In genomic region chr5:43313035-43313853, GRCh38 we compare ENCODE assay signal across 1 cellular context.
A peak's percentile ranks its signal among the peaks of the same experiment; 100 is the strongest.
TF ChIP-seq lines count a peak whose summit lies in the region.

Gene HMGCS1, minus strand, starts transcription at chr5:43313412. Its CDS starts 14,447 bp downstream, at chr5:43298965.

TF ChIP-seq in K562, 482 proteins besides CTCF, POLR2A, EP300 and RAD21 (continued from another document and continues in another):
- no peak for TF ChIP-seq PREB (CRISPR knock-in tag; IDR thresholded peaks at IDR 0.05)
- TF ChIP-seq, protein P1, sequence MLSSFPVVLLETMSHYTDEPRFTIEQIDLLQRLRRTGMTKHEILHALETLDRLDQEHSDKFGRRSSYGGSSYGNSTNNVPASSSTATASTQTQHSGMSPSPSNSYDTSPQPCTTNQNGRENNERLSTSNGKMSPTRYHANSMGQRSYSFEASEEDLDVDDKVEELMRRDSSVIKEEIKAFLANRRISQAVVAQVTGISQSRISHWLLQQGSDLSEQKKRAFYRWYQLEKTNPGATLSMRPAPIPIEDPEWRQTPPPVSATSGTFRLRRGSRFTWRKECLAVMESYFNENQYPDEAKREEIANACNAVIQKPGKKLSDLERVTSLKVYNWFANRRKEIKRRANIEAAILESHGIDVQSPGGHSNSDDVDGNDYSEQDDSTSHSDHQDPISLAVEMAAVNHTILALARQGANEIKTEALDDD (IDR thresholded peaks at IDR 0.05): no peak
- TF ChIP-seq GTF2A2 (tag; IDR thresholded peaks at IDR 0.05): peak; percentile 65; the same call in 1 of the 2 replicates
- TF ChIP-seq CREB3 (tag; conservative IDR thresholded peaks at IDR 0.05; ENCODE audit: low read depth): no peak
- TF ChIP-seq ZNF586 (CRISPR knock-in tag; conservative IDR thresholded peaks at IDR 0.05): no peak
- no peak for TF ChIP-seq BDP1 (IDR thresholded peaks at IDR 0.05; ENCODE audit: insufficient read depth, insufficient read length)
- peak; percentile 78; the same call in 1 of the 2 replicates for TF ChIP-seq ZNF212 (CRISPR knock-in tag; IDR thresholded peaks at IDR 0.05)
- TF ChIP-seq RNF219 (CRISPR knock-in tag; IDR thresholded peaks at IDR 0.05): no peak
- no peak for TF ChIP-seq IRF2 (CRISPR knock-in tag; IDR thresholded peaks at IDR 0.05)
- peak; percentile 39 for TF ChIP-seq TAF1 (IDR thresholded peaks at IDR 0.05; ENCODE audit: control insufficient read depth, extremely low read depth, insufficient read depth, low read length, severe bottlenecking)
- no peak for TF ChIP-seq PTRF (tag; IDR thresholded peaks at IDR 0.05)
- peak; percentile 67; the same call in 1 of the 2 replicates for TF ChIP-seq KAT7 (CRISPR knock-in tag; IDR thresholded peaks at IDR 0.05; ENCODE audit: borderline replicate concordance)
- TF ChIP-seq EWSR1 (IDR thresholded peaks at IDR 0.05; ENCODE audit: borderline replicate concordance, low read depth, partially characterized antibody): no peak
- no peak for TF ChIP-seq MAFF (IDR thresholded peaks at IDR 0.05; ENCODE audit: low read length)
- TF ChIP-seq MIER1 (IDR thresholded peaks at IDR 0.05; ENCODE audit: low read depth): no peak
- TF ChIP-seq, protein P2, sequence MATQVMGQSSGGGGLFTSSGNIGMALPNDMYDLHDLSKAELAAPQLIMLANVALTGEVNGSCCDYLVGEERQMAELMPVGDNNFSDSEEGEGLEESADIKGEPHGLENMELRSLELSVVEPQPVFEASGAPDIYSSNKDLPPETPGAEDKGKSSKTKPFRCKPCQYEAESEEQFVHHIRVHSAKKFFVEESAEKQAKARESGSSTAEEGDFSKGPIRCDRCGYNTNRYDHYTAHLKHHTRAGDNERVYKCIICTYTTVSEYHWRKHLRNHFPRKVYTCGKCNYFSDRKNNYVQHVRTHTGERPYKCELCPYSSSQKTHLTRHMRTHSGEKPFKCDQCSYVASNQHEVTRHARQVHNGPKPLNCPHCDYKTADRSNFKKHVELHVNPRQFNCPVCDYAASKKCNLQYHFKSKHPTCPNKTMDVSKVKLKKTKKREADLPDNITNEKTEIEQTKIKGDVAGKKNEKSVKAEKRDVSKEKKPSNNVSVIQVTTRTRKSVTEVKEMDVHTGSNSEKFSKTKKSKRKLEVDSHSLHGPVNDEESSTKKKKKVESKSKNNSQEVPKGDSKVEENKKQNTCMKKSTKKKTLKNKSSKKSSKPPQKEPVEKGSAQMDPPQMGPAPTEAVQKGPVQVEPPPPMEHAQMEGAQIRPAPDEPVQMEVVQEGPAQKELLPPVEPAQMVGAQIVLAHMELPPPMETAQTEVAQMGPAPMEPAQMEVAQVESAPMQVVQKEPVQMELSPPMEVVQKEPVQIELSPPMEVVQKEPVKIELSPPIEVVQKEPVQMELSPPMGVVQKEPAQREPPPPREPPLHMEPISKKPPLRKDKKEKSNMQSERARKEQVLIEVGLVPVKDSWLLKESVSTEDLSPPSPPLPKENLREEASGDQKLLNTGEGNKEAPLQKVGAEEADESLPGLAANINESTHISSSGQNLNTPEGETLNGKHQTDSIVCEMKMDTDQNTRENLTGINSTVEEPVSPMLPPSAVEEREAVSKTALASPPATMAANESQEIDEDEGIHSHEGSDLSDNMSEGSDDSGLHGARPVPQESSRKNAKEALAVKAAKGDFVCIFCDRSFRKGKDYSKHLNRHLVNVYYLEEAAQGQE (CRISPR knock-in tag; IDR thresholded peaks at IDR 0.05; ENCODE audit: low read depth): peak; percentile 58; the same call in 1 of the 2 replicates
- TF ChIP-seq SIN3B (IDR thresholded peaks at IDR 0.05; ENCODE audit: low read depth): peak; percentile 45; the same call in 1 of the 2 replicates
- no peak for TF ChIP-seq SRSF1 (IDR thresholded peaks at IDR 0.05; ENCODE audit: low read depth, low read length)
- TF ChIP-seq ATF6 (CRISPR knock-in tag; IDR thresholded peaks at IDR 0.05): peak; percentile 83
- TF ChIP-seq EGR1 (conservative IDR thresholded peaks at IDR 0.05): peak; percentile 51
- no peak for TF ChIP-seq TSHZ1 (CRISPR knock-in tag; IDR thresholded peaks at IDR 0.05)
- TF ChIP-seq PHB (CRISPR knock-in tag; IDR thresholded peaks at IDR 0.05): no peak
- TF ChIP-seq ZNF175 (CRISPR knock-in tag; IDR thresholded peaks at IDR 0.05; ENCODE audit: low read depth): no peak
- TF ChIP-seq RBM22 (IDR thresholded peaks at IDR 0.05; ENCODE audit: low read depth, low read length, poor library complexity, severe bottlenecking): peak; percentile 49
- no peak for TF ChIP-seq RFX7 (CRISPR knock-in tag; IDR thresholded peaks at IDR 0.05)
- no peak for TF ChIP-seq RBM39 (optimal IDR thresholded peaks at IDR 0.05; ENCODE audit: low read depth, low read length)
- no peak for TF ChIP-seq SREBF2 (CRISPR knock-in tag; IDR thresholded peaks at IDR 0.05)
- TF ChIP-seq HSF4 (CRISPR knock-in tag; IDR thresholded peaks at IDR 0.05; ENCODE audit: borderline replicate concordance): no peak
- TF ChIP-seq HNRNPL (IDR thresholded peaks at IDR 0.05; ENCODE audit: low read depth, low read length): no peak
- peak; percentile 97 for TF ChIP-seq SUPT5H (IDR thresholded peaks at IDR 0.05)
- TF ChIP-seq MXI1 (IDR thresholded peaks at IDR 0.05; ENCODE audit: low read depth, low read length): peak; percentile 40; the same call in 1 of the 2 replicates
- peak in 1 of 3 experiments; percentile 24 for TF ChIP-seq YY1 (IDR thresholded peaks at IDR 0.05; ENCODE audit: borderline replicate concordance in 1 of 3, control insufficient read depth in 1 of 3, extremely low read depth in 1 of 3, insufficient read depth in 3 of 3, insufficient read length in 1 of 3, insufficient replicate concordance in 2 of 3, low read depth in 1 of 3, low read length in 2 of 3)
- 0 out of 2 replicates have a peak, but pooled peaks have one; percentile 54 for TF ChIP-seq ZNF740 (CRISPR knock-in tag; IDR thresholded peaks at IDR 0.05)
- TF ChIP-seq ZNF740 (tag; IDR thresholded peaks at IDR 0.05): no peak
- TF ChIP-seq, protein P3, sequence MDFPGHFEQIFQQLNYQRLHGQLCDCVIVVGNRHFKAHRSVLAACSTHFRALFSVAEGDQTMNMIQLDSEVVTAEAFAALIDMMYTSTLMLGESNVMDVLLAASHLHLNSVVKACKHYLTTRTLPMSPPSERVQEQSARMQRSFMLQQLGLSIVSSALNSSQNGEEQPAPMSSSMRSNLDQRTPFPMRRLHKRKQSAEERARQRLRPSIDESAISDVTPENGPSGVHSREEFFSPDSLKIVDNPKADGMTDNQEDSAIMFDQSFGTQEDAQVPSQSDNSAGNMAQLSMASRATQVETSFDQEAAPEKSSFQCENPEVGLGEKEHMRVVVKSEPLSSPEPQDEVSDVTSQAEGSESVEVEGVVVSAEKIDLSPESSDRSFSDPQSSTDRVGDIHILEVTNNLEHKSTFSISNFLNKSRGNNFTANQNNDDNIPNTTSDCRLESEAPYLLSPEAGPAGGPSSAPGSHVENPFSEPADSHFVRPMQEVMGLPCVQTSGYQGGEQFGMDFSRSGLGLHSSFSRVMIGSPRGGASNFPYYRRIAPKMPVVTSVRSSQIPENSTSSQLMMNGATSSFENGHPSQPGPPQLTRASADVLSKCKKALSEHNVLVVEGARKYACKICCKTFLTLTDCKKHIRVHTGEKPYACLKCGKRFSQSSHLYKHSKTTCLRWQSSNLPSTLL (IDR thresholded peaks at IDR 0.05): no peak
- peak; percentile 15 to 72; a peak in 2 of 4 replicates for TF ChIP-seq SIN3A (IDR thresholded peaks at IDR 0.05; ENCODE audit: borderline replicate concordance in 2 of 2, control insufficient read depth in 1 of 2, low read depth in 2 of 2, low read length in 2 of 2)
- TF ChIP-seq ZBTB7A (IDR thresholded peaks at IDR 0.05; ENCODE audit: borderline replicate concordance, control insufficient read depth, low read depth, low read length): peak; percentile 18; the same call in 1 of the 2 replicates
